ENCODE assay signal across 9 cellular contexts in the genomic region with DNA sequence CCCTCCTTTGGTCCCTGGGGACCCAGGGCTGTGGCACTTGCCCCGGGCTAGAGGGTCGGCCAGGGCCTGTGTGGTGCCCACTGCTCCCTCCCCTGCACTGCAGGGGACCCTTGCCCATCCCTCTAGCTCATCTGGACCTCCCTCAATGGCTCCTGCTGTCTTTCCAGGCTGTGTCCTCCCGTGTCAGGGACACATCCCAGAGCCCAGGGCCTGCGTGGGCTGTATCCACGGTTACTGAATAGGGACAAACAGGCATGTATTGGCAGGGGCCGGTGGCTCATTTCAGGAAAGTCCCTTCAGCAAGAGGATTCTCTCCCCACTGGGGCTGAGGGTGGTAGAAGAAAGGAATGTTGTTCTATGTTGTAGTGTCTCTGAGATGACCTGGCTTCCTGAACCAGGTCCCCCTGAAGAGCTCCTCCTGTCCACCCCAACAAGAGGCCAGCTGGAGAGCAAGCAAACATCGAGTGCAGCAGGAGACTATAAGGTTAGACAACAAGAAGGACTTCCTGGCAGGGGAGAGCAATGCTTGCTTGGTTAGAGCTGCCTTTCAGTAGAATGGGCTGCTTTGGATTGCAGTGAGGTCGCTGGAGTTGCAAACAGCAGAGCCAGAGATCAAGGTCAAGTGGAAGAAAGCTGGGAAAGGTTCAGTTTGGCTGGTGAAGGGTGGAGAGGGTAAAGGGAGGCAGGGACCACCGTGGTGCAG.
DNase-seq lines count a peak whose midpoint lies in the region; TF ChIP-seq lines count a peak whose summit lies in the region.
"Had no signal": no experiment of that assay in that cellular context is flagged by ENCODE, and none has a peak within 500 bp of the region (broad histone marks: within the 10 kb centered on the region; RNA-seq: fewer than 3 reads in every experiment).

No MANE protein-coding gene starts in this region.

- H3K36me3 ChIP-seq in neuron (ENCODE audit: insufficient read depth, low read length): no peaks in the 10 kb centered on the region
- H3K36me3 ChIP-seq in HAP-1 (replicated peaks): no peaks in the 10 kb centered on the region
- H3K36me3 ChIP-seq: prostate gland had no signal

- H3K27me3 ChIP-seq in neuron (ENCODE audit: insufficient read depth, low read length) (no peaks in the 10 kb centered on the region), HAP-1 (ENCODE audit: low read depth) (peaks cover 15% of the 10 kb centered on the region)

- no peak for TF ChIP-seq CTCF in GM20000 (IDR thresholded peaks at IDR 0.05; ENCODE audit: extremely low read depth, missing control alignments)

- H2AFZ ChIP-seq in neuron (ENCODE audit: low read depth, low read length): no peak overlapping the region

- H3K4me3 ChIP-seq in neuron (ENCODE audit: low read length) (peak overlapping the region; percentile 0), HAP-1 (no peak overlapping the region)
- H3K4me3 ChIP-seq: prostate gland had no signal

- H3K4me1 ChIP-seq in neuron (ENCODE audit: insufficient read depth, low read length): peaks cover 36% of the 10 kb centered on the region
- peaks cover 12% of the 10 kb centered on the region for H3K4me1 ChIP-seq in HAP-1
- H3K4me1 ChIP-seq: prostate gland had no signal

- H3K9me3 ChIP-seq in neuron (ENCODE audit: low read length) (no peaks in the 10 kb centered on the region), HAP-1 (no peaks in the 10 kb centered on the region)
- H3K9me3 ChIP-seq: prostate gland had no signal

- in situ Hi-C loops in HAP-1 (cut with MboI; ENCODE audit: low sequenced_read_pairs): loop anchor here (5.0 to 25.0 kb wide), 3 partner anchors 32 to 1243 kb away; no protein-coding TSS in a partner anchor

- DNase-seq in GM20000 (ENCODE audit: low spot score) (peak; percentile 24), NCI-H69 (lab: John Stamatoyannopoulos, UW) (peak; percentile 37), globus pallidus (ENCODE audit: low spot score) (peak; percentile 54), NCI-H2029 (lab: John Stamatoyannopoulos, UW) (no peak), NCI-H524 (lab: John Stamatoyannopoulos, UW) (no peak), HAP-1 (ENCODE audit: low spot score in 2 of 2) (no peak)
- DNase-seq: NCI-H1694 treated with DMSO at 0.1 percent for 48 hours had no signal

Comparison
In these comparisons a context has a peak if more than half of its experiments do, and no peak if none do; other contexts are left out.
1. DNase-seq: peak in GM20000 (single experiment), NCI-H69 (single experiment) and globus pallidus (single experiment); none in NCI-H2029 (single experiment), NCI-H524 (0 of 2) and HAP-1 (0 of 2).